ENCODE assay signal across 26 cellular contexts in genomic region chr12:31366104-31366621, GRCh38.
"Had no signal": no experiment of that assay in that cellular context is flagged by ENCODE, and none has a peak within 500 bp of the region (broad histone marks: within the 10 kb centered on the region; RNA-seq: fewer than 3 reads in every experiment).

No MANE protein-coding gene starts in this region.

- H3K79me2 ChIP-seq: hepatocyte had no signal

- ATAC-seq: mucosa of descending colon; naive thymus-derived CD4-positive, alpha-beta T cell; natural killer cell treated with Interleukin-12 subunit alpha and Interleukin-12 subunit beta and Interleukin-15 and Interleukin-18, amount 100 ng/mL, for 72 hours; right cardiac atrium; sciatic nerve; stimulated activated naive B cell treated with anti-CD40 and anti-IgM and Interleukin-4, amounts not matched to agents 10 μg/mL and 1 μg/mL and 100 μg/mL, for 72 hours; stimulated activated naive CD8-positive, alpha-beta T cell treated with anti-CD3 and anti-CD28 coated beads, Interleukin-15, Interleukin-2, amounts not matched to agents 100 U/mL and 50 U/mL, for 24 hours had no signal

- H2AFZ ChIP-seq: hepatocyte had no signal

- H3K36me3 ChIP-seq: left ventricle myocardium inferior, ovary, prostate gland, stomach, thyroid gland, transverse colon, upper lobe of left lung had no signal

- H3K27me3 ChIP-seq: hepatocyte, ovary, stomach, testis, thyroid gland, transverse colon, upper lobe of left lung had no signal

- H3K4me1 ChIP-seq: prostate gland, testis had no signal

- FAIRE-seq: urothelium cell line had no signal

- H3K4me2 ChIP-seq: hepatocyte had no signal

- H3K27ac ChIP-seq: hepatocyte, left ventricle myocardium inferior, ovary, prostate gland, skin epidermis, stomach, testis, thyroid gland, transverse colon, upper lobe of left lung had no signal

- H3K4me3 ChIP-seq: hepatocyte, left ventricle myocardium inferior, lung, mucosa of descending colon, ovary, prostate gland, skin epidermis, stomach, testis, thyroid gland, transverse colon, upper lobe of left lung had no signal

- DNase-seq: islet precursor cell; left ventricle myocardium inferior; midbrain; mucosa of descending colon; naive thymus-derived CD4-positive, alpha-beta T cell; ovary; retina; right cardiac atrium; stimulated activated CD4-positive, alpha-beta T cell treated with anti-CD3 and anti-CD28 coated beads, Interleukin-12 subunit alpha, Interleukin-12 subunit beta, amount 100 ng/mL, for 4 hours; stimulated activated CD4-positive, alpha-beta T cell treated with anti-CD3 and anti-CD28 coated beads, Interleukin-15, amount 100 ng/mL, for 24 hours; stimulated activated CD4-positive, alpha-beta T cell treated with anti-CD3 and anti-CD28 coated beads, Interleukin-2, amount 100 ng/mL, for 24 hours; stimulated activated CD4-positive, alpha-beta T cell treated with anti-CD3 and anti-CD28 coated beads, Interleukin-4, amount 100 ng/mL, for 1 hour; stimulated activated naive B cell treated with anti-CD40 and anti-IgM and Interleukin-4, amounts not matched to agents 10 μg/mL and 1 μg/mL and 100 μg/mL, for 72 hours; stimulated activated naive CD8-positive, alpha-beta T cell treated with anti-CD3 and anti-CD28 coated beads, Interleukin-15, Interleukin-2, amounts not matched to agents 100 U/mL and 50 U/mL, for 24 hours; stomach; testis; thyroid gland; transverse colon had no signal

- H3K9me3 ChIP-seq: left ventricle myocardium inferior, mucosa of descending colon, ovary, prostate gland, stomach, testis, thyroid gland, transverse colon, upper lobe of left lung had no signal
